In genomic region chr1:67540025-67540732, GRCh38 we compare ENCODE assay signal across 1 cellular context.
TF ChIP-seq lines count a peak whose summit lies in the region.

No MANE protein-coding gene starts in this region.

TF ChIP-seq in K562, 482 proteins besides CTCF, POLR2A, EP300 and RAD21 (continued from another document):
- TF ChIP-seq ZNF592 (IDR thresholded peaks at IDR 0.05): no peak
- TF ChIP-seq TAF9B (IDR thresholded peaks at IDR 0.05; ENCODE audit: partially characterized antibody): no peak
- no peak for TF ChIP-seq ZNF232 (CRISPR knock-in tag; IDR thresholded peaks at IDR 0.05)
- TF ChIP-seq DMBX1 (CRISPR knock-in tag; IDR thresholded peaks at IDR 0.05; ENCODE audit: borderline replicate concordance): no peak
- no peak for TF ChIP-seq RCOR1 (IDR thresholded peaks at IDR 0.05; ENCODE audit: borderline replicate concordance in 1 of 2, low read depth in 2 of 2, low read length in 2 of 2)
- no peak for TF ChIP-seq ZNF696 (CRISPR knock-in tag; conservative IDR thresholded peaks at IDR 0.05)
- no peak for TF ChIP-seq ZNF398 (CRISPR knock-in tag; IDR thresholded peaks at IDR 0.05)
- no peak for TF ChIP-seq DPF2 (IDR thresholded peaks at IDR 0.05)
- no peak for TF ChIP-seq CREM (IDR thresholded peaks at IDR 0.05; ENCODE audit: low read depth)
